8 cellular contexts compared by ENCODE assay signal in the genomic region with DNA sequence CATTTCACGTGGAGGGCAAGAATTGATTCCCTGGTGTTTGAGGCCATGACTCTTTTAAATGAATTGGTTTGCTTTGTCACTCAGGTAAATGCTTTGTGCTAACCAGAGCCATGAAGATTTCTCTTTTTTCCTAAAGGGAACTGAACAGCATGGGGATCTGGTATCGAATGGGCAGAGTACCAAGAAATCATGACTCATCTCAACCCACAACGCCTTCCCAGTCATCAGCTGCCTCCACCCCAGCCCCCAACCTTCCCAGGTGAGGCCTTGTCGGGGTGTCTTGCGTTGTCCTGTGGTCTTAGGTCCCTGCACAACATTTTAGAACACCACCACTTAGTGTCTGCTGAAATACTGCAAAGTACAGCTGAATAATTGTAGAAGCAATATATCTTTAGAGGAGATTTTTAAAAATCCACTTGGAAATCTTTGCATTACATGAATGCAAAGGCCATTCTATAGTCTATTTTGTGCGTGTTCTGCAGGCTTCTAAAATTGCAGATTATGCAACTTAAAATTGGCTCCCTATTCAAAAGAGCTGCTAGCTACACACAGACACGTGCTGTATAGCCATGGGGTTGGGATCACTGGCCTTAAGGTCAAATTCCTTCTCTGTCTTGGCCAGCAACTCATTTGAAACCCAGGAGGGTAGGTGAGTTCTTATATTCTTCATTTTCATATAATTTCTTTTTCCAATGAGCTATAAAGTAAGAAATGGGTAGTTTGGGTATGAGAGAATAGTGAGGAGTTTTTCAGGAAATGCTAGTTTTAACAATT.
DNase-seq lines count a peak whose midpoint lies in the region; ATAC-seq, FAIRE-seq and TF ChIP-seq lines count a peak whose summit lies in the region.
"Had no signal": no experiment of that assay in that cellular context is flagged by ENCODE, and none has a peak within 500 bp of the region (broad histone marks: within the 10 kb centered on the region; RNA-seq: fewer than 3 reads in every experiment).

No MANE protein-coding gene starts in this region.

- no peaks in the 10 kb centered on the region for H3K36me3 ChIP-seq in MM.1S (replicated peaks; ENCODE audit: insufficient read depth, low read length)
- H3K36me3 ChIP-seq in bronchial epithelial cell (ENCODE audit: control insufficient read depth, insufficient read depth, low read length) = no peaks in the 10 kb centered on the region

- peaks cover 24% of the 10 kb centered on the region for H3F3A ChIP-seq in MM.1S (ENCODE audit: insufficient read depth, low read length)

- no peak overlapping the region for H2AFZ ChIP-seq in MM.1S (ENCODE audit: low read length)

- DNase-seq in EH (ENCODE audit: low read depth) (peak; percentile 54), MM.1S (no peak), bronchial epithelial cell (ENCODE audit: low read depth) (peak; percentile 91), omental fat pad (ENCODE audit: low spot score) (no peak), NCI-H146 (lab: John Stamatoyannopoulos, UW) (no peak), GDM1 (lab: John Stamatoyannopoulos, UW) (no peak)
- DNase-seq: spleen had no signal

- H3K4me1 ChIP-seq in MM.1S (ENCODE audit: low read length) = peaks cover 26% of the 10 kb centered on the region

- no peaks in the 10 kb centered on the region for H4K20me1 ChIP-seq in MM.1S (ENCODE audit: insufficient read depth, low read length)

- 0 out of 2 replicates have a peak overlapping the region, but pooled peaks have one; percentile 45 for H3K4me2 ChIP-seq in MM.1S (ENCODE audit: low read depth, low read length)

- H3K27me3 ChIP-seq in MM.1S (replicated peaks; ENCODE audit: insufficient read depth, low read length) = no peaks in the 10 kb centered on the region
- no peaks in the 10 kb centered on the region for H3K27me3 ChIP-seq in bronchial epithelial cell (ENCODE audit: control insufficient read depth, insufficient read depth, low read length)
- H3K27me3 ChIP-seq: spleen had no signal

- H3K9ac ChIP-seq in MM.1S (ENCODE audit: low read length) = no peak overlapping the region

- H3K9me2 ChIP-seq in MM.1S (replicated peaks; ENCODE audit: insufficient read depth, low read length) = no peaks in the 10 kb centered on the region

- FAIRE-seq in bronchial epithelial cell (lab: Jason Lieb, UNC) = no peak

- no peaks in the 10 kb centered on the region for H3K79me2 ChIP-seq in MM.1S (ENCODE audit: low read length)

- TF ChIP-seq CTCF in MM.1S (IDR thresholded peaks at IDR 0.05; ENCODE audit: low read length) = no peak
- no peak for TF ChIP-seq CTCF in bronchial epithelial cell (IDR thresholded peaks at IDR 0.05; ENCODE audit: insufficient read depth, low read length, severe bottlenecking)
- TF ChIP-seq CTCF in omental fat pad (IDR thresholded peaks at IDR 0.05) = no peak

- H3K27ac ChIP-seq in MM.1S (ENCODE audit: low read length) = peak overlapping the region; percentile 81; the same call in 1 of the 2 replicates

- ATAC-seq in omental fat pad (ENCODE audit: low FRiP score) (peak; percentile 8), GM21390 (IDR thresholded peaks at IDR 0.05; ENCODE audit: unreplicated experiment) (no peak)

- no peak overlapping the region for H3K4me3 ChIP-seq in MM.1S (ENCODE audit: low read length)
- no peak overlapping the region for H3K4me3 ChIP-seq in bronchial epithelial cell (ENCODE audit: low read depth, low read length)
- H3K4me3 ChIP-seq: spleen had no signal

- H3K9me3 ChIP-seq in MM.1S (replicated peaks; ENCODE audit: insufficient read depth, low read length) = no peaks in the 10 kb centered on the region
- H3K9me3 ChIP-seq: spleen had no signal

Comparison
In these comparisons a context has a peak if more than half of its experiments do, and no peak if none do; other contexts are left out.
1. DNase-seq: peak in EH (single experiment) and bronchial epithelial cell (single experiment); none in MM.1S (single experiment), omental fat pad (single experiment), NCI-H146 (single experiment) and GDM1 (single experiment).